ENCODE assay signal across 21 cellular contexts in genomic region chr17:27598337-27599050, GRCh38. TPM values are rescaled to one million over a fixed set of nuclear protein-coding genes. Genes with fewer than 3 reads are reported as not detected.
A peak's percentile ranks its signal among the peaks of the same experiment; 100 is the strongest.
DNase-seq lines count a peak whose midpoint lies in the region; ATAC-seq and TF ChIP-seq lines count a peak whose summit lies in the region.
"Had no signal": no experiment of that assay in that cellular context is flagged by ENCODE, and none has a peak within 500 bp of the region (broad histone marks: within the 10 kb centered on the region; RNA-seq: fewer than 3 reads in every experiment).

No MANE protein-coding gene starts in this region.

- TF ChIP-seq POLR2A in IMR-90 (IDR thresholded peaks at IDR 0.05; ENCODE audit: low read depth, low read length) (no peak), gastrocnemius medialis (IDR thresholded peaks at IDR 0.05) (no peak)

- H4K20me1 ChIP-seq in IMR-90 (ENCODE audit: insufficient read depth, low read length): no peaks in the 10 kb centered on the region; the same call in 1 of the 2 replicates

- H4K91ac ChIP-seq in IMR-90 (ENCODE audit: insufficient read depth, low read depth, low read length): no peak overlapping the region; the same call in 1 of the 2 replicates

- no peak overlapping the region; the same call in none of the 2 replicates for H4K5ac ChIP-seq in IMR-90 (ENCODE audit: low read depth, low read length)

- H3K9me3 ChIP-seq in IMR-90 (ENCODE audit: control insufficient read depth, insufficient read depth, low read length) (no peaks in the 10 kb centered on the region), gastrocnemius medialis (no peaks in the 10 kb centered on the region)
- H3K9me3 ChIP-seq: Caco-2 had no signal

- H3K56ac ChIP-seq in IMR-90 (ENCODE audit: extremely low read depth, insufficient read depth, low read length): no peak overlapping the region

- H3K4me1 ChIP-seq in IMR-90 (ENCODE audit: control insufficient read depth, insufficient read depth, low read length): peaks cover 2% of the 10 kb centered on the region; the same call in 1 of the 2 replicates
- H3K4me1 ChIP-seq in gastrocnemius medialis: peaks cover 7 to 13% of the 10 kb centered on the region in 2 donors
- H3K4me1 ChIP-seq: Caco-2 had no signal

- H2BK5ac ChIP-seq in IMR-90 (ENCODE audit: low read depth, low read length, poor library complexity, severe bottlenecking): peak overlapping the region; percentile 32

- H2AK5ac ChIP-seq in IMR-90 (ENCODE audit: low read depth, low read length): peak overlapping the region; percentile 70

- intact Hi-C loops in IMR-90 (cut with micrococcal nuclease) (no loop called here), dorsolateral prefrontal cortex (cut with DNase I) (loop anchor here in 1 of 2 donors (5.0 kb wide), 1 partner anchor 56 kb away; no protein-coding TSS in a partner anchor), gastrocnemius medialis (cut with DNase I; ENCODE audit: low total_unique reads) (no loop called here)

- H3K4ac ChIP-seq in IMR-90 (ENCODE audit: low read depth, low read length): peak overlapping the region; percentile 2; the same call in 1 of the 2 replicates

- H2AK9ac ChIP-seq in IMR-90 (replicated peaks; ENCODE audit: low read depth, low read length, poor library complexity): no peak overlapping the region

- no peak overlapping the region for H3K14ac ChIP-seq in IMR-90 (replicated peaks; ENCODE audit: low read depth, low read length)

- no peaks in the 10 kb centered on the region for H3K27me3 Mint-ChIP-seq in activated naive CD4-positive, alpha-beta T cell treated with anti-CD3 and anti-CD28 coated beads, Interleukin-2, amount 10 ng/mL, durations not matched to agents 7 days and 5 days
- H3K27me3 Mint-ChIP-seq: CD4-positive, CD25-positive, alpha-beta regulatory T cell had no signal

- H2AFZ ChIP-seq in IMR-90 (replicated peaks; ENCODE audit: low read length, poor library complexity): no peak overlapping the region
- H2AFZ ChIP-seq: GM23248 had no signal

- no peak overlapping the region for H3K18ac ChIP-seq in IMR-90 (ENCODE audit: low read depth, low read length)

- 80% methylated on average over 9 of the region's 17 CpGs; no CpG with 5 or more reads in 1 of the 2 experiments for WGBS in IMR-90 (ENCODE audit: extremely low coverage in 2 of 2, insufficient read length in 1 of 2), 2 experiments

- H3K36me3 ChIP-seq in IMR-90 (ENCODE audit: control insufficient read depth, insufficient read depth, low read length): peaks cover 72% of the 10 kb centered on the region
- H3K36me3 ChIP-seq in gastrocnemius medialis: peaks cover 0 to 49% of the 10 kb centered on the region in 2 donors

- H3K79me1 ChIP-seq in IMR-90 (ENCODE audit: low read depth in 1 of 2, low read length in 2 of 2): peaks cover 3 to 9% of the 10 kb centered on the region in 2 experiments; a peak in 2 of 4 replicates

- no peak for ATAC-seq in activated naive CD4-positive, alpha-beta T cell treated with anti-CD3 and anti-CD28 coated beads, Interleukin-2, amount 50 U/mL, for 72 hours
- ATAC-seq in IMR-90 (ENCODE audit: low read depth) (no peak), gastrocnemius medialis (no peak)
- ATAC-seq: HCT116 had no signal

- H2BK120ac ChIP-seq in IMR-90 (ENCODE audit: low read depth, low read length): no peak overlapping the region

- no peak overlapping the region for H3K4me3 Mint-ChIP-seq in activated naive CD4-positive, alpha-beta T cell treated with anti-CD3 and anti-CD28 coated beads, Interleukin-2, amount 10 ng/mL, durations not matched to agents 7 days and 5 days

- H3K9me1 ChIP-seq in IMR-90 (ENCODE audit: insufficient read depth, low read length): peaks cover 4% of the 10 kb centered on the region

- H3K27me3 ChIP-seq in IMR-90 (ENCODE audit: control insufficient read depth, insufficient read depth, low read length) (no peaks in the 10 kb centered on the region), dorsolateral prefrontal cortex (no peaks in the 10 kb centered on the region), gastrocnemius medialis (no peaks in the 10 kb centered on the region)

- CTCF ChIA-PET in activated naive CD4-positive, alpha-beta T cell treated with anti-CD3 and anti-CD28 coated beads, Interleukin-2, amount 10 ng/mL, durations not matched to agents 7 days and 5 days (lab: Charles Lee): interaction anchor here (1.0 to 10.6 kb wide), 16 partner anchors 10 to 361 kb away, joined by 3 to 153 read pairs (median 8); partner anchors contain the start of gene KSR1
- CTCF ChIA-PET in IMR-90 (lab: Yijun Ruan, JAX): interaction anchor here (1.4 to 1.8 kb wide), 2 partner anchors 20 to 66 kb away, joined by 3 to 10 read pairs; no protein-coding TSS in a partner anchor

- H3K4me2 ChIP-seq in IMR-90 (ENCODE audit: low read depth, low read length): no peak overlapping the region

- BruUV-seq in IMR-90 (replicated peaks; lab: Mats Ljungman, UMichigan): no TSS peak

- no peak for DNase-seq in activated naive CD4-positive, alpha-beta T cell treated with anti-CD3 and anti-CD28 coated beads, Interleukin-2, amount 50 U/mL, for 72 hours (ENCODE audit: low spot score in 2 of 2)
- no peak for DNase-seq in activated naive CD4-positive, alpha-beta T cell treated with anti-CD3 and anti-CD28 coated beads, Interleukin-2, amount 10 ng/mL, durations not matched to agents 7 days and 5 days
- DNase-seq in IMR-90 (no peak), dorsolateral prefrontal cortex (no peak), gastrocnemius medialis (no peak), retina (no peak), NCI-H2081 treated with DMSO at 0.1 percent for 48 hours (lab: John Stamatoyannopoulos, UW) (no peak)
- no peak for DNase-seq in activated CD4-positive, alpha-beta T cell treated with anti-CD3 and anti-CD28 coated beads for 4 hours
- DNase-seq: ACHN; AML-193; Caco-2; CD4-positive, CD25-positive, alpha-beta regulatory T cell; EL; GM23248; KBM-7; NCI-H1436; NCI-H2029; NCI-H2171 treated with DMSO at 0.1 percent for 48 hours; NCI-H446 treated with DMSO at 0.1 percent for 48 hours; NK-92 treated with Interleukin-12 subunit alpha and Interleukin-12 subunit beta, amount 100 ng/mL, for 24 hours had no signal

- H2BK15ac ChIP-seq in IMR-90 (ENCODE audit: low read depth, low read length): no peak overlapping the region

- in situ Hi-C loops in IMR-90 (cut with MboI; ENCODE audit: low sequenced_read_pairs) (loop anchor here (5.0 to 10.0 kb wide), 2 partner anchors 246 to 354 kb away; no protein-coding TSS in a partner anchor), gastrocnemius medialis (cut with MboI; ENCODE audit: low sequenced_read_pairs in 4 of 4) (loop anchor here (5.0 to 25.0 kb wide), 9 partner anchors 51 to 366 kb away; partner anchors contain the start of gene KSR1 (in 1 of the 4))

- H3K23ac ChIP-seq in IMR-90 (ENCODE audit: low read depth, low read length): no peak overlapping the region

- no peak for TF ChIP-seq CTCF in IMR-90 (conservative IDR thresholded peaks at IDR 0.05; ENCODE audit: low read depth, low read length)
- peak in 1 of 56 donors; percentile 28 for TF ChIP-seq CTCF in dorsolateral prefrontal cortex (IDR thresholded peaks at IDR 0.05 in 54 of 56, conservative IDR thresholded peaks at IDR 0.05 in 2 of 56; ENCODE audit: low read depth in 1 of 56, partially characterized antibody in 56 of 56)
- no peak for TF ChIP-seq CTCF in gastrocnemius medialis (IDR thresholded peaks at IDR 0.05 in 4 of 5, conservative IDR thresholded peaks at IDR 0.05 in 1 of 5)

- peaks cover 8 to 26% of the 10 kb centered on the region in 2 donors for H3K36me3 Mint-ChIP-seq in activated naive CD4-positive, alpha-beta T cell treated with anti-CD3 and anti-CD28 coated beads, Interleukin-2, amount 50 U/mL, for 72 hours
- H3K36me3 Mint-ChIP-seq in activated naive CD4-positive, alpha-beta T cell treated with anti-CD3 and anti-CD28 coated beads, Interleukin-2, amount 10 ng/mL, durations not matched to agents 7 days and 5 days: peaks cover 20% of the 10 kb centered on the region

- H3K9me3 Mint-ChIP-seq in activated naive CD4-positive, alpha-beta T cell treated with anti-CD3 and anti-CD28 coated beads, Interleukin-2, amount 50 U/mL, for 72 hours: no peaks in the 10 kb centered on the region
- H3K9me3 Mint-ChIP-seq in activated naive CD4-positive, alpha-beta T cell treated with anti-CD3 and anti-CD28 coated beads, Interleukin-2, amount 10 ng/mL, durations not matched to agents 7 days and 5 days: no peaks in the 10 kb centered on the region
- H3K9me3 Mint-ChIP-seq: CD4-positive, CD25-positive, alpha-beta regulatory T cell had no signal

- peak overlapping the region; percentile 51 to 91 for H3K27ac Mint-ChIP-seq in activated naive CD4-positive, alpha-beta T cell treated with anti-CD3 and anti-CD28 coated beads, Interleukin-2, amount 50 U/mL, for 72 hours
- H3K27ac Mint-ChIP-seq in activated naive CD4-positive, alpha-beta T cell treated with anti-CD3 and anti-CD28 coated beads, Interleukin-2, amount 10 ng/mL, durations not matched to agents 7 days and 5 days: no peak overlapping the region
- H3K27ac Mint-ChIP-seq: CD4-positive, CD25-positive, alpha-beta regulatory T cell had no signal

- POLR2A ChIA-PET in IMR-90 (lab: Charles Lee; ENCODE audit: unreplicated experiment): no interaction called here

- H3K27ac ChIP-seq in IMR-90 (ENCODE audit: insufficient read depth, low read length) (0 out of 2 replicates have a peak overlapping the region, but pooled peaks have one; percentile 9), dorsolateral prefrontal cortex (peak overlapping the region in 34 of 59 donors; percentile 0 to 71 (median 46)), gastrocnemius medialis (peak overlapping the region in 3 of 4 donors; percentile 6 to 44 (median 28))
- H3K27ac ChIP-seq: GM23248 had no signal

- peaks cover 26% of the 10 kb centered on the region for H3K4me1 Mint-ChIP-seq in activated naive CD4-positive, alpha-beta T cell treated with anti-CD3 and anti-CD28 coated beads, Interleukin-2, amount 10 ng/mL, durations not matched to agents 7 days and 5 days

- TF ChIP-seq RAD21 in IMR-90 (IDR thresholded peaks at IDR 0.05; ENCODE audit: low read length): no peak

- dilution Hi-C loops in IMR-90 (cut with HindIII; ENCODE audit: low sequenced_read_pairs, unreplicated experiment): no loop called here

- no peak overlapping the region for H3K9ac ChIP-seq in IMR-90 (ENCODE audit: low read depth, low read length)
- H3K9ac ChIP-seq: GM23248 had no signal

- no peak overlapping the region for H2BK20ac ChIP-seq in IMR-90 (ENCODE audit: low read depth, low read length)

- no peak overlapping the region for H3K4me3 ChIP-seq in IMR-90 (ENCODE audit: insufficient read depth, low read depth, low read length)
- H3K4me3 ChIP-seq in dorsolateral prefrontal cortex: no peak overlapping the region
- no peak overlapping the region for H3K4me3 ChIP-seq in gastrocnemius medialis
- H3K4me3 ChIP-seq: GM23248 had no signal

- H4K8ac ChIP-seq in IMR-90 (ENCODE audit: low read depth in 2 of 2, low read length in 2 of 2): no peak overlapping the region

RNA-seq across cellular contexts. Expression of gene LGALS9, which starts 32.5 kb away (rescaled TPM):
- total RNA-seq in activated naive CD4-positive, alpha-beta T cell treated with anti-CD3 and anti-CD28 coated beads, Interleukin-2, amount 50 U/mL, for 72 hours: 10 to 100 TPM; 22.2 to 71.5 TPM
- total RNA-seq in IMR-90 (2012; rRNA removed) (0.54 and 0.83 TPM in 2 replicates), dorsolateral prefrontal cortex (10 to 100 TPM in 112 of 120 experiments, 1 to 10 TPM in 8; 6.8 to 52.7 (median 20.4) TPM), gastrocnemius medialis (10 to 100 TPM in 1 of 4 donors, 1 to 10 TPM in 3; 2.4 to 20.3 (median 6.1) TPM)
- polyA plus RNA-seq in IMR-90 (2012; rRNA removed): 2.5 and 3.7 TPM in 2 replicates
- 1.1 and 2.0 TPM in 2 replicates for polyA plus RNA-seq in IMR-90 (2012; cell fraction: cytosol; rRNA removed)
- polyA plus RNA-seq in IMR-90 (2012; cell fraction: nucleus; rRNA removed; ENCODE audit: low replicate concordance): 6.8 and 8.6 TPM in 2 replicates
